8 cellular contexts compared by ENCODE assay signal in the genomic region with DNA sequence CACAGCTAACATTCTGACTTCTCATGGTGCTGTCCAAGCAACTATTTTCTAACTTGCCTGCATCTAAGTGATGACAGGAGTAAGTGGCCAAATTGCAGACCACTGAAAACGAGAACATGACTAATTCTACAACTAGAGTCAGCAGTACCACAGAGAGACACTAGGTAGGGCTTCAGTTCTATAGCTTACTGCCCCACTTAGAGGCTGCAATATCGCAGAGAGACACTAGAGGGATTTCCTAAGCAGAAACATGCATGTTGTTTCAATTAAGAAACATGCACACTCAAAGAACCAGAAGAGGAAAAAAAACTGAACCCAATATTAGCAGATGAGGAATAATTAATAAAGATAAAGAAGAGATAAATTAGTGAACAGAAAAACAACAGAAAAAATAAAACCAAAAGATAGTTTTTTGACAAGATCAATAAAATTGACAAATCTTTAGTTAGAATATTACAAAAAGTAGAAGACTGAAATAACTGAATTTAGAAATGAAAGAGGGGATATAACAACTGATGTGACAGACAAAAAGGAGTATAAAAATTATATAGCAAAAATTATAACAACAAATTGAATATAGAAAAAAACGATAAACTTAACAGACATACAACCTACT.
DNase-seq lines count a peak whose midpoint lies in the region; ATAC-seq and TF ChIP-seq lines count a peak whose summit lies in the region.

No MANE protein-coding gene starts in this region.

- no peak overlapping the region for H3K9ac ChIP-seq in mesenchymal stem cell (ENCODE audit: low read length)

- H4K91ac ChIP-seq in mesenchymal stem cell (ENCODE audit: low read length), result no peak overlapping the region

- no peaks in the 10 kb centered on the region for H3K27me3 ChIP-seq in SJCRH30
- peaks cover 0 to 25% (median 0%) of the 10 kb centered on the region in 45 donors for H3K27me3 ChIP-seq in dorsolateral prefrontal cortex
- H3K27me3 ChIP-seq in mesenchymal stem cell (ENCODE audit: control insufficient read depth in 1 of 2, insufficient read depth in 1 of 2, low read length in 2 of 2), result no peaks in the 10 kb centered on the region

- H3K9me3 ChIP-seq in SJCRH30 (replicated peaks) (no peaks in the 10 kb centered on the region), mesenchymal stem cell (ENCODE audit: control insufficient read depth, low read length) (no peaks in the 10 kb centered on the region)

- no peak overlapping the region for H3K14ac ChIP-seq in mesenchymal stem cell (ENCODE audit: low read length in 2 of 2)

- intact Hi-C loops in dorsolateral prefrontal cortex (cut with DNase I), result no loop called here

- no peaks in the 10 kb centered on the region for H3K79me1 ChIP-seq in mesenchymal stem cell (replicated peaks; ENCODE audit: low read length, poor library complexity, severe bottlenecking)

- H4K8ac ChIP-seq in mesenchymal stem cell (ENCODE audit: low read length), result no peak overlapping the region

- H3K4me2 ChIP-seq in mesenchymal stem cell (ENCODE audit: low read length, poor library complexity, severe bottlenecking), result no peak overlapping the region

- H3K4me1 ChIP-seq in SJCRH30 (no peaks in the 10 kb centered on the region), mesenchymal stem cell (ENCODE audit: control insufficient read depth, insufficient read depth, low read depth, low read length) (no peaks in the 10 kb centered on the region)

- no peak overlapping the region for H2AFZ ChIP-seq in mesenchymal stem cell (ENCODE audit: low read depth, low read length)

- H3K23ac ChIP-seq in mesenchymal stem cell (ENCODE audit: low read length in 2 of 2), result no peak overlapping the region

- 0% methylated on average over 1 of the region's 3 CpGs for WGBS in mesenchymal stem cell

- no peak overlapping the region for H2BK15ac ChIP-seq in mesenchymal stem cell (ENCODE audit: low read depth, poor library complexity, severe bottlenecking)

- ATAC-seq in HG02943 (IDR thresholded peaks at IDR 0.05; ENCODE audit: low read depth, unreplicated experiment), result peak; percentile 99

- H3K4me3 ChIP-seq in SJCRH30 (no peak overlapping the region), dorsolateral prefrontal cortex (no peak overlapping the region), mesenchymal stem cell (ENCODE audit: insufficient read depth in 1 of 2, low read depth in 1 of 2, low read length in 2 of 2) (no peak overlapping the region)

- H3K36me3 ChIP-seq in SJCRH30 (no peaks in the 10 kb centered on the region), mesenchymal stem cell (ENCODE audit: control insufficient read depth in 1 of 2, insufficient read depth in 2 of 2, low read depth in 1 of 2, low read length in 2 of 2) (no peaks in the 10 kb centered on the region)

- H2BK120ac ChIP-seq in mesenchymal stem cell (ENCODE audit: low read depth, low read length), result no peak overlapping the region

- H2BK5ac ChIP-seq in mesenchymal stem cell (ENCODE audit: low read depth, low read length, poor library complexity, severe bottlenecking), result no peak overlapping the region

- no peak overlapping the region for H2BK12ac ChIP-seq in mesenchymal stem cell (ENCODE audit: low read length in 2 of 2)

- TF ChIP-seq CTCF in dorsolateral prefrontal cortex (IDR thresholded peaks at IDR 0.05 in 54 of 56, conservative IDR thresholded peaks at IDR 0.05 in 2 of 56; ENCODE audit: low read depth in 1 of 56, partially characterized antibody in 56 of 56), result peak in 55 of 56 donors; percentile 40 to 84 (median 70)

- no peak overlapping the region for H2AK5ac ChIP-seq in mesenchymal stem cell (ENCODE audit: low read length, severe bottlenecking)

- H3K27ac ChIP-seq in SJCRH30 (no peak overlapping the region), dorsolateral prefrontal cortex (no peak overlapping the region), mesenchymal stem cell (ENCODE audit: low read length, poor library complexity, severe bottlenecking) (no peak overlapping the region)

- no peak overlapping the region for H3K18ac ChIP-seq in mesenchymal stem cell (ENCODE audit: low read depth in 1 of 2, low read length in 2 of 2)

- DNase-seq in stimulated activated CD4-positive, alpha-beta T cell treated with anti-CD3 and anti-CD28 coated beads, Interleukin-1b, Interleukin-23, amount 100 ng/mL, for 48 hours, result peak; percentile 10
- DNase-seq in stimulated activated CD4-positive, alpha-beta T cell treated with anti-CD3 and anti-CD28 coated beads, Interleukin-4, amount 100 ng/mL, for 1 hour, result no peak
- peak; percentile 53 to 83 for DNase-seq in SJCRH30
- DNase-seq in dorsolateral prefrontal cortex, result peak in 2 of 10 donors; percentile 8 to 9
- peak; percentile 78 for DNase-seq in mesenchymal stem cell
- no peak for DNase-seq in activated effector memory CD4-positive, alpha-beta T cell treated with anti-CD3 and anti-CD28 coated beads, Interleukin-2, amount 50 U/mL, for 16 hours
- DNase-seq in NCI-H2081 (lab: John Stamatoyannopoulos, UW), result no peak

- H3K4ac ChIP-seq in mesenchymal stem cell (ENCODE audit: low read depth in 1 of 2, low read length in 2 of 2), result no peak overlapping the region

Comparison
In these comparisons a context has a peak if more than half of its experiments do, and no peak if none do; other contexts are left out.
1. DNase-seq: peak in stimulated activated CD4-positive, alpha-beta T cell treated with anti-CD3 and anti-CD28 coated beads, Interleukin-1b, Interleukin-23, amount 100 ng/mL, for 48 hours (single experiment), SJCRH30 (2 of 2) and mesenchymal stem cell (single experiment); none in stimulated activated CD4-positive, alpha-beta T cell treated with anti-CD3 and anti-CD28 coated beads, Interleukin-4, amount 100 ng/mL, for 1 hour (single experiment), activated effector memory CD4-positive, alpha-beta T cell treated with anti-CD3 and anti-CD28 coated beads, Interleukin-2, amount 50 U/mL, for 16 hours (single experiment) and NCI-H2081 (0 of 2).